8 cellular contexts compared by ENCODE assay signal in the genomic region with DNA sequence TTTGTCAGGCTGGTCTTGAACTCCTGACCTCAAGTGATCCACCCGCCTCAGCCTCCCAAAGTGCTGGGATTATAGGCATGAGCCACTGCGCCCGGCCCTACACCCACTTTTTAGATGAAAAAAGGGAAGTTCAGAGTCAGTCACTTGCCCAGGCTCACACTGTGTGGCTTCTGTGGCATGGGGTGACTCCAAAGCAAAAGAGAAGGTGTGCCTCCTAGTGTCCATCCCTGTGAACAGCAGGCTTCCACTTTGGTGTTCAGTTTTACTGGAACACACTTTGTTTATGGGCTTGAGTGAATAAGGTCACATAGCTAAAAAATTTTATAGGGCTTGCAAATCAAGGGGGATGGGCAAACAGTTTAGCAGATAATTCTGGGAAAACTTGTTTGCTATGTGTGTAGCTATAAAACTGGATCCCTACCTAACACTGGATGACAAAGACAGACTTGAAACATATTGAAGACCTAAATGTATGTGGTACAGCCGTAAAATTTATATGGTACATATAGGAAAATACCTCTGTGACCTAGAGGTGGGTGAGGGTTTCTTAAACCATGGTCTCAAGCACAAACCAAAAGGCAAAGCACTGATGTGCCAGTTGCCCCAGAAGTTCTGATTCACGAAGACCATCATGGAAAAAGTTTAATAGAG. TPM values are rescaled to one million over a fixed set of nuclear protein-coding genes. Genes with fewer than 3 reads are reported as not detected.
DNase-seq lines count a peak whose midpoint lies in the region; ATAC-seq and TF ChIP-seq lines count a peak whose summit lies in the region.

No MANE protein-coding gene starts in this region.

- peaks cover 6% of the 10 kb centered on the region for H3K9me3 Mint-ChIP-seq in neural crest cell

- WGBS in suprapubic skin: 86% methylated on average over 5 of the region's 5 CpGs

- TF ChIP-seq CTCF in neural crest cell (conservative IDR thresholded peaks at IDR 0.05): peak; percentile 75
- TF ChIP-seq CTCF in suprapubic skin (IDR thresholded peaks at IDR 0.05): peak; percentile 78 to 85

- H3K4me3 Mint-ChIP-seq in neural crest cell: no peak overlapping the region

- peaks cover 9% of the 10 kb centered on the region for H3K36me3 Mint-ChIP-seq in neural crest cell (ENCODE audit: low read depth)

- ATAC-seq in Right ventricle myocardium inferior: peak; percentile 79
- peak; percentile 65 for ATAC-seq in HG03064 (IDR thresholded peaks at IDR 0.05; ENCODE audit: low read depth, unreplicated experiment)

- H3K4me3 ChIP-seq in suprapubic skin: no peak overlapping the region

- DNase-seq in Right ventricle myocardium inferior (ENCODE audit: missing footprints) (peak; percentile 75), cardiac septum (ENCODE audit: low spot score) (no peak), NOMO-1 (lab: John Stamatoyannopoulos, UW; ENCODE audit: unreplicated experiment in 2 of 2) (peak; percentile 79 to 93), erythroblast (lab: John Stamatoyannopoulos, UW) (peak; percentile 64 to 82), neural crest cell (ENCODE audit: low read depth, low spot score) (peak; percentile 41), suprapubic skin (ENCODE audit: low spot score in 2 of 2) (peak in 1 of 2 donors; percentile 71)
- DNase-seq in activated CD8-positive, alpha-beta memory T cell treated with anti-CD3 and anti-CD28 coated beads, Interleukin-2, amount 50 U/mL, for 1 hour (ENCODE audit: extremely low read depth): peak; percentile 37

- H3K36me3 ChIP-seq in suprapubic skin: no peaks in the 10 kb centered on the region

- H3K27ac Mint-ChIP-seq in neural crest cell (ENCODE audit: unreplicated experiment): no peak overlapping the region

- no peak overlapping the region for H3K27ac ChIP-seq in suprapubic skin

- H3K27me3 Mint-ChIP-seq in neural crest cell (ENCODE audit: low read depth): no peaks in the 10 kb centered on the region

- H3K4me1 Mint-ChIP-seq in neural crest cell: peaks cover 5% of the 10 kb centered on the region

- TF ChIP-seq POLR2A in erythroblast (IDR thresholded peaks at IDR 0.05; ENCODE audit: low read length) (no peak), suprapubic skin (IDR thresholded peaks at IDR 0.05) (no peak)

- H3K9me3 ChIP-seq in suprapubic skin: peaks cover 4% of the 10 kb centered on the region

- no peaks in the 10 kb centered on the region for H3K27me3 ChIP-seq in suprapubic skin

- intact Hi-C loops in Right ventricle myocardium inferior (cut with DNase I): loop anchor here (1.0 to 5.0 kb wide), 2 partner anchors 141 to 157 kb away; partner anchors contain the start of gene TXNRD1
- intact Hi-C loops in cardiac septum (cut with DNase I): no loop called here

- no peaks in the 10 kb centered on the region for H3K4me1 ChIP-seq in suprapubic skin

- TF ChIP-seq EP300 in suprapubic skin (IDR thresholded peaks at IDR 0.05): no peak

RNA-seq across cellular contexts. Expression of gene EID3, which starts 54.9 kb away (rescaled TPM):
- total RNA-seq in Right ventricle myocardium inferior (0.49 TPM), cardiac septum (2.1 TPM), neural crest cell (1.8 and 3.0 TPM in 2 replicates), suprapubic skin (1 to 10 TPM; 2.9 to 5.4 (median 4.0) TPM)
